In the genomic region with DNA sequence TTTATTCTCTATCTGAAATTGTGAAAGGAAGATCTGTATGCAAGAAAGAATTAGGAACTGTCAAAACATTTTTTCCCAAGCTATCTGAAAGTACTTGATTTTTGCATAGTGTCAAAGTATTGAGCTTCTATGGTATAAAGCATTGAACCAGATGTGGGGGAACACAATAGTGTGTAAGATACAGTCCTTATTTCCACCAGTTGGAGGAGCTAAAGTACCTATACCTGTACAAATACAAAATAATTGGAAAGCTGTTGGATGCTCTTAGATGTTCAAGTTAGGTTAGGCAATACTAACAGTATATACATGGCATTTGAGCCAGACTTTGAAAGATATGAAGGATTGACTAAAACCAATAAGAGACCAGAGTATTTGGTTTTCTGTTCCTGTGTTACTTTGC, we compare ENCODE assay signal across 8 cellular contexts.
DNase-seq lines count a peak whose midpoint lies in the region; ATAC-seq and TF ChIP-seq lines count a peak whose summit lies in the region.

No MANE protein-coding gene starts in this region.

- no peak overlapping the region for H3K27ac Mint-ChIP-seq in activated CD8-positive, alpha-beta T cell treated with anti-CD3 and anti-CD28 coated beads, Interleukin-2, amount 10 ng/mL, durations not matched to agents 7 days and 5 days
- H3K27ac Mint-ChIP-seq in natural killer cell (no peak overlapping the region), neural progenitor cell (no peak overlapping the region)

- no peak overlapping the region for H3K4me3 Mint-ChIP-seq in activated CD8-positive, alpha-beta T cell treated with anti-CD3 and anti-CD28 coated beads, Interleukin-2, amount 10 ng/mL, durations not matched to agents 7 days and 5 days
- H3K4me3 Mint-ChIP-seq in natural killer cell (no peak overlapping the region), neural progenitor cell (no peak overlapping the region)

- H3F3A ChIP-seq in neural progenitor cell (ENCODE audit: low read depth), result no peaks in the 10 kb centered on the region

- no peak overlapping the region for H2AFZ ChIP-seq in neural progenitor cell (replicated peaks)

- CTCF ChIA-PET in activated CD8-positive, alpha-beta T cell treated with anti-CD3 and anti-CD28 coated beads, Interleukin-2, amount 10 ng/mL, durations not matched to agents 7 days and 5 days (lab: Charles Lee), result interaction anchor here (0.6 to 2.3 kb wide), 24 partner anchors 9 to 466 kb away, joined by 3 to 20 read pairs (median 4); no protein-coding TSS in a partner anchor

- H3K27me3 ChIP-seq in neural progenitor cell, result no peaks in the 10 kb centered on the region

- peaks cover 14% of the 10 kb centered on the region for H3K27me3 Mint-ChIP-seq in activated CD8-positive, alpha-beta T cell treated with anti-CD3 and anti-CD28 coated beads, Interleukin-2, amount 10 ng/mL, durations not matched to agents 7 days and 5 days (ENCODE audit: low read depth)
- H3K27me3 Mint-ChIP-seq in natural killer cell (ENCODE audit: low read depth in 2 of 2) (no peaks in the 10 kb centered on the region), neural progenitor cell (ENCODE audit: insufficient read depth, low read depth) (no peaks in the 10 kb centered on the region)

- no peak for DNase-seq in activated CD8-positive, alpha-beta T cell treated with anti-CD3 and anti-CD28 coated beads, Interleukin-2, amount 10 ng/mL, durations not matched to agents 7 days and 5 days
- no peak for DNase-seq in natural killer cell
- no peak for DNase-seq in activated gamma-delta T cell treated with Interleukin-2 at 50 U/mL for 16 hours
- no peak for DNase-seq in neural progenitor cell (ENCODE audit: low spot score)
- no peak for DNase-seq in NCI-H774 (lab: John Stamatoyannopoulos, UW)

- H3K36me3 ChIP-seq in neural progenitor cell, result no peaks in the 10 kb centered on the region

- H3K9me3 Mint-ChIP-seq in activated CD8-positive, alpha-beta T cell treated with anti-CD3 and anti-CD28 coated beads, Interleukin-2, amount 10 ng/mL, durations not matched to agents 7 days and 5 days (ENCODE audit: insufficient read depth), result no peaks in the 10 kb centered on the region
- H3K9me3 Mint-ChIP-seq in natural killer cell (no peaks in the 10 kb centered on the region), neural progenitor cell (no peaks in the 10 kb centered on the region)

- peaks cover 7% of the 10 kb centered on the region for H3K4me1 ChIP-seq in neural progenitor cell

- H4K20me1 ChIP-seq in neural progenitor cell (ENCODE audit: low read depth), result no peaks in the 10 kb centered on the region

- H3K4me1 Mint-ChIP-seq in activated CD8-positive, alpha-beta T cell treated with anti-CD3 and anti-CD28 coated beads, Interleukin-2, amount 10 ng/mL, durations not matched to agents 7 days and 5 days (ENCODE audit: low read depth), result no peaks in the 10 kb centered on the region
- H3K4me1 Mint-ChIP-seq in natural killer cell (peaks cover 6 to 11% of the 10 kb centered on the region in 2 donors), neural progenitor cell (no peaks in the 10 kb centered on the region)

- POLR2A ChIA-PET in activated CD8-positive, alpha-beta T cell treated with anti-CD3 and anti-CD28 coated beads, Interleukin-2, amount 10 ng/mL, durations not matched to agents 7 days and 5 days (lab: Charles Lee), result interaction anchor here (0.7 to 0.9 kb wide), 2 partner anchors 24 to 285 kb away, joined by 3 to 4 read pairs; no protein-coding TSS in a partner anchor

- peak; percentile 36 for TF ChIP-seq CTCF in 22Rv1 (IDR thresholded peaks at IDR 0.05)
- peak; percentile 11 for TF ChIP-seq CTCF in natural killer cell (IDR thresholded peaks at IDR 0.05)
- no peak for TF ChIP-seq CTCF in neural progenitor cell (IDR thresholded peaks at IDR 0.05)

- ATAC-seq in GM18517 (IDR thresholded peaks at IDR 0.05; ENCODE audit: unreplicated experiment), result peak; percentile 70
- peak; percentile 90 for ATAC-seq in HG03159 (IDR thresholded peaks at IDR 0.05; ENCODE audit: unreplicated experiment)
- peak; percentile 60 for ATAC-seq in activated CD8-positive, alpha-beta T cell treated with anti-CD3 and anti-CD28 coated beads, Interleukin-2, amount 10 ng/mL, durations not matched to agents 7 days and 5 days
- ATAC-seq in natural killer cell, result peak in 1 of 3 donors; percentile 59

- no peak overlapping the region for H3K4me2 ChIP-seq in neural progenitor cell

- H3K9ac ChIP-seq in neural progenitor cell, result no peak overlapping the region

- H3K27ac ChIP-seq in 22Rv1 (no peak overlapping the region), neural progenitor cell (no peak overlapping the region)

- no peak overlapping the region for H3K4me3 ChIP-seq in neural progenitor cell

- no peaks in the 10 kb centered on the region for H3K79me2 ChIP-seq in neural progenitor cell (ENCODE audit: low read depth)

- no peaks in the 10 kb centered on the region for H3K36me3 Mint-ChIP-seq in activated CD8-positive, alpha-beta T cell treated with anti-CD3 and anti-CD28 coated beads, Interleukin-2, amount 10 ng/mL, durations not matched to agents 7 days and 5 days (ENCODE audit: low read depth)
- H3K36me3 Mint-ChIP-seq in natural killer cell (no peaks in the 10 kb centered on the region), neural progenitor cell (no peaks in the 10 kb centered on the region)

- no peaks in the 10 kb centered on the region for H3K9me3 ChIP-seq in neural progenitor cell (ENCODE audit: low read depth)

- intact Hi-C loops in natural killer cell (cut with micrococcal nuclease), result no loop called here
